ENCODE assay signal across 8 cellular contexts in genomic region chr2:198127627-198128026, GRCh38.
DNase-seq lines count a peak whose midpoint lies in the region; ATAC-seq and TF ChIP-seq lines count a peak whose summit lies in the region.

No MANE protein-coding gene starts in this region.

- H3K36me3 ChIP-seq in DND-41 (ENCODE audit: insufficient read depth, low read length): no peaks in the 10 kb centered on the region
- no peaks in the 10 kb centered on the region for H3K36me3 ChIP-seq in WERI-Rb-1
- H3K36me3 ChIP-seq in lung (ENCODE audit: control insufficient read depth in 2 of 2, insufficient read depth in 2 of 2, low read length in 2 of 2): peaks cover 0 to 5% of the 10 kb centered on the region in 2 donors

- ATAC-seq in DND-41 (ENCODE audit: insufficient read depth, low read depth) (peak; percentile 85), lung (ENCODE audit: insufficient read depth, low FRiP score) (peak; percentile 66), GM19463 (IDR thresholded peaks at IDR 0.05; ENCODE audit: unreplicated experiment) (no peak)

- no peak overlapping the region for H3K4me3 ChIP-seq in DND-41 (ENCODE audit: low read depth in 1 of 2, low read length in 2 of 2)
- no peak overlapping the region for H3K4me3 ChIP-seq in WERI-Rb-1 (ENCODE audit: low read depth, low read length)
- no peak overlapping the region for H3K4me3 ChIP-seq in lung

- H3K27ac ChIP-seq in DND-41 (ENCODE audit: low read length) (no peak overlapping the region), WERI-Rb-1 (no peak overlapping the region), lung (ENCODE audit: low read depth in 1 of 2, low read length in 1 of 2) (no peak overlapping the region)

- H3K79me2 ChIP-seq in DND-41 (ENCODE audit: insufficient read depth, low read length): no peaks in the 10 kb centered on the region

- WGBS in lung, 2 donors: 89% methylated on average over 1 of the region's 1 CpG

- no peak overlapping the region for H3K4me2 ChIP-seq in DND-41 (ENCODE audit: insufficient read depth, low read length)

- H3K4me1 ChIP-seq in DND-41 (ENCODE audit: insufficient read depth, low read length) (no peaks in the 10 kb centered on the region), lung (ENCODE audit: control insufficient read depth in 2 of 2, insufficient read depth in 2 of 2, low read length in 2 of 2) (peaks cover 0 to 13% of the 10 kb centered on the region in 2 donors)

- no peak overlapping the region for H2AFZ ChIP-seq in DND-41 (ENCODE audit: low read depth, low read length)

- H3K9me3 ChIP-seq in DND-41 (ENCODE audit: insufficient read depth, low read length, severe bottlenecking): no peaks in the 10 kb centered on the region
- H3K9me3 ChIP-seq in WERI-Rb-1 (ENCODE audit: severe bottlenecking): no peaks in the 10 kb centered on the region
- H3K9me3 ChIP-seq in lung (ENCODE audit: control insufficient read depth in 2 of 2, insufficient read depth in 1 of 2, low read length in 1 of 2): no peaks in the 10 kb centered on the region

- H3K27me3 ChIP-seq in DND-41 (ENCODE audit: insufficient read depth, low read length, poor library complexity) (no peaks in the 10 kb centered on the region), WERI-Rb-1 (ENCODE audit: insufficient read depth, low read depth, severe bottlenecking) (no peaks in the 10 kb centered on the region), lung (ENCODE audit: control insufficient read depth, insufficient read depth) (no peaks in the 10 kb centered on the region)

- no peak overlapping the region for H3K9ac ChIP-seq in DND-41 (ENCODE audit: low read depth, low read length)

- no peaks in the 10 kb centered on the region; the same call in 1 of the 2 replicates for H4K20me1 ChIP-seq in DND-41 (ENCODE audit: insufficient read depth, low read length)

- peak; percentile 75 for TF ChIP-seq CTCF in DND-41 (IDR thresholded peaks at IDR 0.05; ENCODE audit: borderline replicate concordance, extremely low read depth, low read length, poor library complexity, severe bottlenecking)
- TF ChIP-seq CTCF in WERI-Rb-1 (IDR thresholded peaks at IDR 0.05; ENCODE audit: low read depth, low read length): peak; percentile 61
- TF ChIP-seq CTCF in lung (IDR thresholded peaks at IDR 0.05; ENCODE audit: control extremely low read depth, extremely low read depth): peak; percentile 51

- DNase-seq in DND-41 (peak; percentile 48), H4 (ENCODE audit: low spot score) (peak; percentile 53), NCI-H1105 (lab: John Stamatoyannopoulos, UW) (peak; percentile 28), WERI-Rb-1 (peak; percentile 49), dermis microvascular lymphatic vessel endothelial cell (ENCODE audit: low read depth in 2 of 2) (peak; percentile 36 to 72), lung (ENCODE audit: low spot score) (no peak)
- DNase-seq in stimulated activated naive CD4-positive, alpha-beta T cell treated with Interleukin-2 at 50 U/mL for 16 hours (lab: John Stamatoyannopoulos, UW): peak; percentile 30
